ENCODE assay signal across 8 cellular contexts in the genomic region with DNA sequence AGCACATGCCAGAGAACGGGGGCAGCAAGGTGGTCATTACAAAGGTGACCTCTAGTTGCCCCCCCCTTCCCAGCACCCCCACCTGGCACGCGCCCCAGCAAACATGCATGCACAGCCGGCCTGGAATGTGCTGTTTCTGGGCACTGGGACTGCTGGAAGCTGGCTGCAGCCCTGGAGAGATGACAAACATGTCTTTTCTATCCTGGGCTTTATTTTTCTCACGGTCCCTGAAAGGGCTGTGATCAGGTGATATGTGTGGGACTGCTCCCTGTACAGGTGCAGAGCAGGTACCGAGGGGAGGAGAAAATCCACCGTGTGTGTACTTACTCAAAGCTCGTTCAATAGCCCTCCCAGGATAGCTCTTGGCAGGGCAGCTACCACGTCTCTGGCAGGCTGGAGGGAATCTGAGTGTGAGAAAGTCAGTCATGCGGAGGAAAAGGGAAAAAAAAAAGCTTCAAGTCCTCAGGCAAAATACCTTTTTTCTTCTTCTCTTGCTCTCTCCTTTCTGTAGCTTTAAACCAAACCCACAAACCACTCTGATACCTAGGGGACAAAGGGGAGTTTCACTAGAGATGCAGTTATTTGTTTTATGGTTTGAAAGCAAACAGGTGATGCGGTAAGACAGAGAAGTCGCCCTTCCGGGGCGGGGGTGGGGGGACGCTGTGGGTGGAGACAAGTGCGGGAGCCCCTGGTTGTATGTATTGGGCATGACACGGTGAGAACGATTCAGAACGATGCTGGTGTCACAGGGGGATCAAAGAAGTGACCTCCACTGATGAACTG. TPM values are rescaled to one million over a fixed set of nuclear protein-coding genes. Genes with fewer than 3 reads are reported as not detected.
DNase-seq lines count a peak whose midpoint lies in the region; ATAC-seq and TF ChIP-seq lines count a peak whose summit lies in the region.

No MANE protein-coding gene starts in this region.

- TF ChIP-seq CTCF in glutamatergic neuron (IDR thresholded peaks at IDR 0.05; ENCODE audit: partially characterized antibody, unreplicated experiment) = no peak

- no peak overlapping the region for H3K9ac ChIP-seq in BLaER1 treated with 17β-estradiol and CSF1 and Interleukin-3, amounts not matched to agents 10 nM and 100 nM

- peak overlapping the region; percentile 20 for H3K4me3 Mint-ChIP-seq in glutamatergic neuron (ENCODE audit: unreplicated experiment)

- H3K4me3 ChIP-seq in BLaER1 treated with 17β-estradiol and CSF1 and Interleukin-3, amounts not matched to agents 10 nM and 100 nM = no peak overlapping the region
- H3K4me3 ChIP-seq in aorta (ENCODE audit: low read length in 2 of 2) = no peak overlapping the region

- H3K27ac ChIP-seq in BLaER1 treated with 17β-estradiol and CSF1 and Interleukin-3, amounts not matched to agents 10 nM and 100 nM = no peak overlapping the region
- H3K27ac ChIP-seq in aorta (ENCODE audit: low read depth in 1 of 2, low read length in 2 of 2) = no peak overlapping the region

- H3K36me3 Mint-ChIP-seq in glutamatergic neuron (ENCODE audit: unreplicated experiment) = no peaks in the 10 kb centered on the region

- H3K4me1 ChIP-seq in BLaER1 treated with 17β-estradiol and CSF1 and Interleukin-3, amounts not matched to agents 10 nM and 100 nM = peaks cover 20 to 42% (median 35%) of the 10 kb centered on the region in 10 experiments
- peaks cover 0 to 5% of the 10 kb centered on the region in 2 donors for H3K4me1 ChIP-seq in aorta (ENCODE audit: control insufficient read depth in 1 of 2, insufficient read depth in 2 of 2, low read length in 2 of 2)

- H4K20me1 ChIP-seq in BLaER1 treated with 17β-estradiol and CSF1 and Interleukin-3, amounts not matched to agents 10 nM and 100 nM = peaks cover 0 to 34% (median 2%) of the 10 kb centered on the region in 11 experiments; a peak in 10 of 22 replicates

- peak overlapping the region in 10 of 11 experiments; percentile 3 to 51 (median 43); a peak in 17 of 22 replicates for H3K4me2 ChIP-seq in BLaER1 treated with 17β-estradiol and CSF1 and Interleukin-3, amounts not matched to agents 10 nM and 100 nM

- H3K27me3 ChIP-seq in BLaER1 treated with 17β-estradiol and CSF1 and Interleukin-3, amounts not matched to agents 10 nM and 100 nM = peaks cover 49 to 74% (median 66%) of the 10 kb centered on the region in 11 experiments
- no peaks in the 10 kb centered on the region for H3K27me3 ChIP-seq in aorta (ENCODE audit: control insufficient read depth in 1 of 2, insufficient read depth in 2 of 2, low read length in 1 of 2)

- intact Hi-C loops in aorta (cut with DNase I) = no loop called here

- H3K27me3 Mint-ChIP-seq in glutamatergic neuron (ENCODE audit: unreplicated experiment) = peaks cover 8% of the 10 kb centered on the region

- H3K27ac Mint-ChIP-seq in glutamatergic neuron (ENCODE audit: unreplicated experiment) = no peak overlapping the region

- H3K9me3 ChIP-seq in BLaER1 treated with 17β-estradiol and CSF1 and Interleukin-3, amounts not matched to agents 10 nM and 100 nM (replicated peaks in 1 of 11) = no peaks in the 10 kb centered on the region
- H3K9me3 ChIP-seq in aorta (ENCODE audit: control insufficient read depth, low read length) = no peaks in the 10 kb centered on the region

- WGBS in aorta, 2 donors = 7 to 8% methylated on average over 19 of the region's 19 CpGs

- H3K4me1 Mint-ChIP-seq in glutamatergic neuron (ENCODE audit: low read depth, unreplicated experiment) = peaks cover 24% of the 10 kb centered on the region

- no peaks in the 10 kb centered on the region for H3K36me3 ChIP-seq in BLaER1 treated with 17β-estradiol and CSF1 and Interleukin-3, amounts not matched to agents 10 nM and 100 nM
- H3K36me3 ChIP-seq in aorta (ENCODE audit: control insufficient read depth in 1 of 2, insufficient read depth in 2 of 2, low read length in 1 of 2) = no peaks in the 10 kb centered on the region

- ATAC-seq in GM18870 (IDR thresholded peaks at IDR 0.05; ENCODE audit: unreplicated experiment) = peak; percentile 69
- ATAC-seq in HG03064 (IDR thresholded peaks at IDR 0.05; ENCODE audit: low read depth, unreplicated experiment) = peak; percentile 51
- ATAC-seq in aorta (ENCODE audit: low FRiP score) = no peak

- peak; percentile 95 for DNase-seq in NCI-H345 (lab: John Stamatoyannopoulos, UW)
- no peak for DNase-seq in glutamatergic neuron
- no peak for DNase-seq in activated T-cell treated with anti-CD3 and anti-CD28 coated beads, Interleukin-2, amount 50 U/mL, for 48 hours
- no peak for DNase-seq in aorta
- DNase-seq in NCI-H524 treated with DMSO at 0.1 percent for 48 hours (lab: John Stamatoyannopoulos, UW) = no peak

- H3K9me3 Mint-ChIP-seq in glutamatergic neuron (ENCODE audit: unreplicated experiment) = peaks cover 7% of the 10 kb centered on the region

RNA-seq across cellular contexts. Expression of a gene that starts 5.0 kb away (rescaled TPM):
- total RNA-seq in glutamatergic neuron (ENCODE audit: unreplicated experiment) (0.34 TPM), aorta (10 to 100 TPM; 37.8 to 51.9 TPM)
- polyA plus RNA-seq in aorta = 10 to 100 TPM; 22.5 to 28.2 TPM

Comparison
In these comparisons a context has a peak if more than half of its experiments do, and no peak if none do; other contexts are left out.
1. RNA of a gene that starts 5.0 kb away (total RNA-seq): 37.8 to 51.9 TPM in aorta; 0.34 TPM in glutamatergic neuron (single experiment); every median in the first group is over 10 times any median in the second.